8 cellular contexts compared by ENCODE assay signal in genomic region chr17:42653179-42654124, GRCh38. TPM values are rescaled to one million over a fixed set of nuclear protein-coding genes. Genes with fewer than 3 reads are reported as not detected.
DNase-seq lines count a peak whose midpoint lies in the region; ATAC-seq and TF ChIP-seq lines count a peak whose summit lies in the region.

No MANE protein-coding gene starts in this region.

- H3K27me3 ChIP-seq in AG04450 (ENCODE audit: control insufficient read depth, insufficient read depth, low read length): peaks cover 3% of the 10 kb centered on the region

- no peak for DNase-seq in AG04450 (ENCODE audit: low read depth, low spot score)
- peak; percentile 43 for DNase-seq in SK-MEL-5 (ENCODE audit: low read depth, low spot score)
- DNase-seq in fibroblast of peridontal ligament (ENCODE audit: extremely low read depth): peak; percentile 86
- peak; percentile 31 for DNase-seq in nephron progenitor cell
- no peak for DNase-seq in NCI-H2029 (lab: John Stamatoyannopoulos, UW)

- H3K27ac Mint-ChIP-seq in nephron progenitor cell: peak overlapping the region; percentile 48

- peaks cover 21% of the 10 kb centered on the region for H3K4me1 Mint-ChIP-seq in nephron progenitor cell

- no peaks in the 10 kb centered on the region for H3K36me3 Mint-ChIP-seq in nephron progenitor cell (ENCODE audit: low read depth)

- CTCF ChIA-PET in AG04450 (lab: Charles Lee): interaction anchor here (0.6 to 1.0 kb wide), 2 partner anchors 8 to 75 kb away, joined by 3 read pairs; partner anchors contain the start of gene PSMC3IP

- H3K4me3 Mint-ChIP-seq in nephron progenitor cell: peak overlapping the region; percentile 75

- no peaks in the 10 kb centered on the region for H3K9me3 ChIP-seq in AG04450 (ENCODE audit: control insufficient read depth, insufficient read depth, low read length)

- TF ChIP-seq CTCF in AG04450 (IDR thresholded peaks at IDR 0.05; ENCODE audit: low read depth, low read length) (no peak), nephron progenitor cell (IDR thresholded peaks at IDR 0.05) (no peak)

- ATAC-seq in HG03135 (IDR thresholded peaks at IDR 0.05; ENCODE audit: unreplicated experiment) (no peak), HG02798 (IDR thresholded peaks at IDR 0.05; ENCODE audit: poor library complexity, unreplicated experiment) (no peak)
- no peak for ATAC-seq in activated CD4-positive, CD25-positive, alpha-beta regulatory T cell treated with anti-CD3 and anti-CD28 coated beads, Interleukin-2, amount 50 U/mL, for 24 hours

- in situ Hi-C loops in SK-MEL-5 (cut with HindIII; ENCODE audit: low pct_unique_long_range_greater_than_20kb, low sequenced_read_pairs): no loop called here

- peaks cover 14% of the 10 kb centered on the region for H3K9me3 Mint-ChIP-seq in nephron progenitor cell

- peaks cover 8% of the 10 kb centered on the region for H3K27me3 Mint-ChIP-seq in nephron progenitor cell (ENCODE audit: low read depth, poor library complexity)

- no peak overlapping the region for H3K27ac ChIP-seq in AG04450 (ENCODE audit: low read depth, low read length)

- H3K4me3 ChIP-seq in AG04450 (ENCODE audit: low read depth, low read length): peak overlapping the region; percentile 22

- POLR2A ChIA-PET in AG04450 (lab: Yijun Ruan, JAX): no interaction called here

RNA-seq across cellular contexts. Expression of gene TUBG2, which starts 5.6 kb away (rescaled TPM):
- 7.8 and 9.9 TPM in 2 replicates for polyA plus RNA-seq in AG04450 (2011; rRNA removed)
- 5.7 and 6.5 TPM in 2 replicates for polyA minus RNA-seq in AG04450 (2011; rRNA and poly(A)+ RNA removed)
- 8.7 and 9.9 TPM in 2 replicates for total RNA-seq in SK-MEL-5 (2014; rRNA removed; shearing (Covaris generic))
- polyA plus RNA-seq in SK-MEL-5 (2015; cell fraction: cytosol; rRNA removed): 16.1 and 17.9 TPM in 2 replicates
- 132 and 149 TPM in 2 replicates for polyA plus RNA-seq in SK-MEL-5 (2015; cell fraction: nucleus; rRNA removed)

RNA-seq across cellular contexts. Expression of gene PLEKHH3, which starts 23.3 kb away (rescaled TPM):
- 3.6 and 4.3 TPM in 2 replicates for polyA plus RNA-seq in AG04450 (2011; rRNA removed)
- polyA minus RNA-seq in AG04450 (2011; rRNA and poly(A)+ RNA removed): 1.5 and 3.2 TPM in 2 replicates
- total RNA-seq in SK-MEL-5 (2014; rRNA removed; shearing (Covaris generic)): 10.1 and 11.1 TPM in 2 replicates
- 21.6 and 28.0 TPM in 2 replicates for polyA plus RNA-seq in SK-MEL-5 (2015; cell fraction: cytosol; rRNA removed)
- polyA plus RNA-seq in SK-MEL-5 (2015; cell fraction: nucleus; rRNA removed): 30.0 and 34.6 TPM in 2 replicates

RNA-seq across cellular contexts. Expression of gene CCR10, which starts 28.2 kb away (rescaled TPM):
- polyA plus RNA-seq in AG04450 (2011; rRNA removed): 0.45 and 0.76 TPM in 2 replicates
- polyA minus RNA-seq in AG04450 (2011; rRNA and poly(A)+ RNA removed): 0.13 and 0.32 TPM in 2 replicates
- 0.43 and 0.63 TPM in 2 replicates for total RNA-seq in SK-MEL-5 (2014; rRNA removed; shearing (Covaris generic))
- polyA plus RNA-seq in SK-MEL-5 (2015; cell fraction: cytosol; rRNA removed): 0.90 and 1.1 TPM in 2 replicates
- polyA plus RNA-seq in SK-MEL-5 (2015; cell fraction: nucleus; rRNA removed): 2.1 and 4.1 TPM in 2 replicates

RNA-seq across cellular contexts. Expression of gene CNTNAP1, which starts 28.9 kb away (rescaled TPM):
- polyA plus RNA-seq in AG04450 (2011; rRNA removed): 53.7 and 62.9 TPM in 2 replicates
- polyA minus RNA-seq in AG04450 (2011; rRNA and poly(A)+ RNA removed): 36.8 and 45.7 TPM in 2 replicates
- total RNA-seq in SK-MEL-5 (2014; rRNA removed; shearing (Covaris generic)): 2.5 and 4.6 TPM in 2 replicates
- polyA plus RNA-seq in SK-MEL-5 (2015; cell fraction: cytosol; rRNA removed): 7.3 and 8.0 TPM in 2 replicates
- 32.4 and 34.5 TPM in 2 replicates for polyA plus RNA-seq in SK-MEL-5 (2015; cell fraction: nucleus; rRNA removed)

RNA-seq across cellular contexts. Expression of gene TUBG1, which starts 44.0 kb away (rescaled TPM):
- 28.4 and 36.3 TPM in 2 replicates for polyA plus RNA-seq in AG04450 (2011; rRNA removed)
- 41.8 and 58.8 TPM in 2 replicates for polyA minus RNA-seq in AG04450 (2011; rRNA and poly(A)+ RNA removed)
- total RNA-seq in SK-MEL-5 (2014; rRNA removed; shearing (Covaris generic)): 51.7 and 52.1 TPM in 2 replicates
- 121 and 131 TPM in 2 replicates for polyA plus RNA-seq in SK-MEL-5 (2015; cell fraction: cytosol; rRNA removed)
- polyA plus RNA-seq in SK-MEL-5 (2015; cell fraction: nucleus; rRNA removed): 77.3 and 101 TPM in 2 replicates

Comparison
In these comparisons a context has a peak if more than half of its experiments do, and no peak if none do; other contexts are left out.
1. DNase-seq: peak in SK-MEL-5 (single experiment), fibroblast of peridontal ligament (single experiment) and nephron progenitor cell (single experiment); none in AG04450 (single experiment) and NCI-H2029 (single experiment).